9 cellular contexts compared by ENCODE assay signal in genomic region chr1:200780545-200781444, GRCh38. TPM values are rescaled to one million over a fixed set of nuclear protein-coding genes. Genes with fewer than 3 reads are reported as not detected.
A peak's percentile ranks its signal among the peaks of the same experiment; 100 is the strongest.
DNase-seq lines count a peak whose midpoint lies in the region; TF ChIP-seq lines count a peak whose summit lies in the region.
"Had no signal": no experiment of that assay in that cellular context is flagged by ENCODE, and none has a peak within 500 bp of the region (broad histone marks: within the 10 kb centered on the region; RNA-seq: fewer than 3 reads in every experiment).

No MANE protein-coding gene starts in this region.

- no peak for TF ChIP-seq EP300 in stomach (IDR thresholded peaks at IDR 0.05)

- H3K27ac ChIP-seq in MM.1S (ENCODE audit: low read length): peak overlapping the region; percentile 79
- H3K27ac ChIP-seq in stomach: peak overlapping the region in 3 of 5 donors; percentile 1 to 52 (median 35)
- H3K27ac ChIP-seq in A673 (ENCODE audit: low read depth, low read length, poor library complexity, severe bottlenecking): no peak overlapping the region
- H3K27ac ChIP-seq: testis had no signal

- no peak for TF ChIP-seq POLR2A in stomach (IDR thresholded peaks at IDR 0.05)

- peaks cover 23% of the 10 kb centered on the region for H3K79me2 ChIP-seq in MM.1S (ENCODE audit: low read length)

- H3K9me3 ChIP-seq in MM.1S (replicated peaks; ENCODE audit: insufficient read depth, low read length) (no peaks in the 10 kb centered on the region), stomach (peaks cover 0 to 6% (median 0%) of the 10 kb centered on the region in 4 donors), A673 (ENCODE audit: low read depth, low read length, poor library complexity, severe bottlenecking) (peaks cover 9% of the 10 kb centered on the region)
- H3K9me3 ChIP-seq: testis had no signal

- POLR2A ChIA-PET in A673 (lab: Charles Lee; ENCODE audit: low non-redundant PET): no interaction called here

- H3K36me3 ChIP-seq in MM.1S (replicated peaks; ENCODE audit: insufficient read depth, low read length) (no peaks in the 10 kb centered on the region), stomach (peaks cover 0 to 18% (median 8%) of the 10 kb centered on the region in 4 donors), A673 (ENCODE audit: insufficient read depth, low read length, poor library complexity, severe bottlenecking) (peaks cover 11% of the 10 kb centered on the region)

- no TSS peak for BruUV-seq in A673 (replicated peaks; lab: Mats Ljungman, UMichigan)

- DNase-seq in NCI-H1105 treated with DMSO at 0.1 percent for 48 hours (lab: John Stamatoyannopoulos, UW): peak; percentile 40
- no peak for DNase-seq in NCI-H1105 (lab: John Stamatoyannopoulos, UW)
- peak; percentile 80 for DNase-seq in MM.1S
- peak; percentile 84 for DNase-seq in fibroblast of peridontal ligament (ENCODE audit: extremely low read depth)
- no peak for DNase-seq in stomach
- DNase-seq in stimulated activated CD4-positive, alpha-beta T cell treated with anti-CD3 and anti-CD28 coated beads, Interleukin-12 subunit alpha, Interleukin-12 subunit beta, amount 100 ng/mL, for 4 hours: no peak
- no peak for DNase-seq in A673 (ENCODE audit: low spot score)
- no peak for DNase-seq in NCI-H2029 (lab: John Stamatoyannopoulos, UW)
- DNase-seq: testis had no signal

- CTCF ChIA-PET in A673 (lab: Charles Lee): no interaction called here

- H3K9me2 ChIP-seq in MM.1S (replicated peaks; ENCODE audit: insufficient read depth, low read length): no peaks in the 10 kb centered on the region

- TF ChIP-seq CTCF in MM.1S (IDR thresholded peaks at IDR 0.05; ENCODE audit: low read length) (peak; percentile 18; the same call in 1 of the 2 replicates), stomach (IDR thresholded peaks at IDR 0.05) (no peak), A673 (conservative IDR thresholded peaks at IDR 0.05; ENCODE audit: low read depth, low read length) (no peak)

- H3K4me3 ChIP-seq in MM.1S (ENCODE audit: low read length) (peak overlapping the region; percentile 57), stomach (peak overlapping the region in 1 of 4 donors; percentile 12), A673 (ENCODE audit: low read depth, low read length, poor library complexity, severe bottlenecking) (no peak overlapping the region)
- H3K4me3 ChIP-seq: testis had no signal

- H3K9ac ChIP-seq in MM.1S (ENCODE audit: low read length): peak overlapping the region; percentile 54

- H3K4me1 ChIP-seq in MM.1S (ENCODE audit: low read length): peaks cover 23% of the 10 kb centered on the region
- H3K4me1 ChIP-seq in stomach: peaks cover 0 to 37% (median 10%) of the 10 kb centered on the region in 4 donors
- H3K4me1 ChIP-seq in A673 (ENCODE audit: insufficient read depth, low read length, poor library complexity, severe bottlenecking): peaks cover 11% of the 10 kb centered on the region
- H3K4me1 ChIP-seq: testis had no signal

- intact Hi-C loops in stomach (cut with DNase I; ENCODE audit: low total_unique reads): no loop called here
- intact Hi-C loops in A673 (cut with micrococcal nuclease; ENCODE audit: unreplicated experiment): no loop called here

- H4K20me1 ChIP-seq in MM.1S (ENCODE audit: insufficient read depth, low read length): no peaks in the 10 kb centered on the region

- WGBS in stomach, 5 donors: 45 to 60% (median 56%) methylated on average over 5 of the region's 5 CpGs

- H3F3A ChIP-seq in MM.1S (ENCODE audit: insufficient read depth, low read length): peaks cover 18% of the 10 kb centered on the region

- H2AFZ ChIP-seq in MM.1S (ENCODE audit: low read length): peak overlapping the region; percentile 80

- no peaks in the 10 kb centered on the region for H3K27me3 ChIP-seq in MM.1S (replicated peaks; ENCODE audit: insufficient read depth, low read length)
- no peaks in the 10 kb centered on the region for H3K27me3 ChIP-seq in stomach
- no peaks in the 10 kb centered on the region for H3K27me3 ChIP-seq in A673 (replicated peaks; ENCODE audit: insufficient read depth, low read depth, low read length, poor library complexity)
- H3K27me3 ChIP-seq: testis had no signal

- peak overlapping the region; percentile 94 for H3K4me2 ChIP-seq in MM.1S (ENCODE audit: low read depth, low read length)

RNA-seq across cellular contexts. Expression of gene CAMSAP2, which starts 42.1 kb away (rescaled TPM):
- total RNA-seq in stomach: 10 to 100 TPM in 3 of 5 donors, 1 to 10 TPM in 2; 5.5 to 35.4 (median 16.5) TPM
- polyA plus RNA-seq in stomach: 1 to 10 TPM; 4.5 to 6.3 (median 6.1) TPM
- 39.4 and 39.5 TPM in 2 replicates for total RNA-seq in A673 (2021)

Comparison
In these comparisons a context has a peak if more than half of its experiments do, and no peak if none do; other contexts are left out.
1. DNase-seq: peak in NCI-H1105 treated with DMSO at 0.1 percent for 48 hours (single experiment), MM.1S (single experiment) and fibroblast of peridontal ligament (single experiment); none in NCI-H1105 (single experiment), stomach (single experiment), stimulated activated CD4-positive, alpha-beta T cell treated with anti-CD3 and anti-CD28 coated beads, Interleukin-12 subunit alpha, Interleukin-12 subunit beta, amount 100 ng/mL, for 4 hours (single experiment), A673 (single experiment) and NCI-H2029 (single experiment).